In genomic region chr21:41098076-41098475, GRCh38 we compare ENCODE assay signal across 18 cellular contexts.
"Had no signal": no experiment of that assay in that cellular context is flagged by ENCODE, and none has a peak within 500 bp of the region (broad histone marks: within the 10 kb centered on the region; RNA-seq: fewer than 3 reads in every experiment).

No MANE protein-coding gene starts in this region.

- DNase-seq: colonic mucosa; cortex of kidney; dermis blood vessel endothelial cell; dorsolateral prefrontal cortex; effector CD4-positive, alpha-beta T cell; effector CD8-positive, alpha-beta T cell; effector memory CD4-positive, alpha-beta T cell; effector memory CD8-positive, alpha-beta T cell; endodermal cell; erythroblast; esophagus squamous epithelium; foreskin fibroblast; foreskin melanocyte; gastrocnemius medialis; glutamatergic neuron; head of caudate nucleus; heart left ventricle; heart right ventricle had no signal
